ENCODE assay signal across 1 cellular context in genomic region chr16:2827831-2828520, GRCh38.
TF ChIP-seq lines count a peak whose summit lies in the region.

No MANE protein-coding gene starts in this region.

TF ChIP-seq in K562, 482 proteins besides CTCF, POLR2A, EP300 and RAD21:
- no peak for TF ChIP-seq RFX5 (IDR thresholded peaks at IDR 0.05; ENCODE audit: low read depth, low read length)
- TF ChIP-seq LARP7 (IDR thresholded peaks at IDR 0.05): no peak
- no peak for TF ChIP-seq SP1 (CRISPR knock-in tag; IDR thresholded peaks at IDR 0.05)
- TF ChIP-seq SMARCA4 (IDR thresholded peaks at IDR 0.05): no peak
- TF ChIP-seq, protein P1, sequence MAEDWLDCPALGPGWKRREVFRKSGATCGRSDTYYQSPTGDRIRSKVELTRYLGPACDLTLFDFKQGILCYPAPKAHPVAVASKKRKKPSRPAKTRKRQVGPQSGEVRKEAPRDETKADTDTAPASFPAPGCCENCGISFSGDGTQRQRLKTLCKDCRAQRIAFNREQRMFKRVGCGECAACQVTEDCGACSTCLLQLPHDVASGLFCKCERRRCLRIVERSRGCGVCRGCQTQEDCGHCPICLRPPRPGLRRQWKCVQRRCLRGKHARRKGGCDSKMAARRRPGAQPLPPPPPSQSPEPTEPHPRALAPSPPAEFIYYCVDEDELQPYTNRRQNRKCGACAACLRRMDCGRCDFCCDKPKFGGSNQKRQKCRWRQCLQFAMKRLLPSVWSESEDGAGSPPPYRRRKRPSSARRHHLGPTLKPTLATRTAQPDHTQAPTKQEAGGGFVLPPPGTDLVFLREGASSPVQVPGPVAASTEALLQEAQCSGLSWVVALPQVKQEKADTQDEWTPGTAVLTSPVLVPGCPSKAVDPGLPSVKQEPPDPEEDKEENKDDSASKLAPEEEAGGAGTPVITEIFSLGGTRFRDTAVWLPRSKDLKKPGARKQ (CRISPR knock-in tag; IDR thresholded peaks at IDR 0.05): no peak
- TF ChIP-seq EHMT2 (IDR thresholded peaks at IDR 0.05): peak; percentile 89
- TF ChIP-seq ZNF146 (CRISPR knock-in tag; IDR thresholded peaks at IDR 0.05; ENCODE audit: unreplicated experiment): no peak
- no peak for TF ChIP-seq ZNF644 (tag; IDR thresholded peaks at IDR 0.05; ENCODE audit: low read depth)
- peak; percentile 81 for TF ChIP-seq MIER1 (IDR thresholded peaks at IDR 0.05; ENCODE audit: low read depth)
- TF ChIP-seq, protein P2, sequence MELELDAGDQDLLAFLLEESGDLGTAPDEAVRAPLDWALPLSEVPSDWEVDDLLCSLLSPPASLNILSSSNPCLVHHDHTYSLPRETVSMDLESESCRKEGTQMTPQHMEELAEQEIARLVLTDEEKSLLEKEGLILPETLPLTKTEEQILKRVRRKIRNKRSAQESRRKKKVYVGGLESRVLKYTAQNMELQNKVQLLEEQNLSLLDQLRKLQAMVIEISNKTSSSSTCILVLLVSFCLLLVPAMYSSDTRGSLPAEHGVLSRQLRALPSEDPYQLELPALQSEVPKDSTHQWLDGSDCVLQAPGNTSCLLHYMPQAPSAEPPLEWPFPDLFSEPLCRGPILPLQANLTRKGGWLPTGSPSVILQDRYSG (tag; conservative IDR thresholded peaks at IDR 0.05; ENCODE audit: low read depth): no peak
- TF ChIP-seq, protein P3, sequence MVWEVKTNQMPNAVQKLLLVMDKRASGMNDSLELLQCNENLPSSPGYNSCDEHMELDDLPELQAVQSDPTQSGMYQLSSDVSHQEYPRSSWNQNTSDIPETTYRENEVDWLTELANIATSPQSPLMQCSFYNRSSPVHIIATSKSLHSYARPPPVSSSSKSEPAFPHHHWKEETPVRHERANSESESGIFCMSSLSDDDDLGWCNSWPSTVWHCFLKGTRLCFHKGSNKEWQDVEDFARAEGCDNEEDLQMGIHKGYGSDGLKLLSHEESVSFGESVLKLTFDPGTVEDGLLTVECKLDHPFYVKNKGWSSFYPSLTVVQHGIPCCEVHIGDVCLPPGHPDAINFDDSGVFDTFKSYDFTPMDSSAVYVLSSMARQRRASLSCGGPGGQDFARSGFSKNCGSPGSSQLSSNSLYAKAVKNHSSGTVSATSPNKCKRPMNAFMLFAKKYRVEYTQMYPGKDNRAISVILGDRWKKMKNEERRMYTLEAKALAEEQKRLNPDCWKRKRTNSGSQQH (CRISPR knock-in tag; IDR thresholded peaks at IDR 0.05): no peak
- TF ChIP-seq, protein P4, sequence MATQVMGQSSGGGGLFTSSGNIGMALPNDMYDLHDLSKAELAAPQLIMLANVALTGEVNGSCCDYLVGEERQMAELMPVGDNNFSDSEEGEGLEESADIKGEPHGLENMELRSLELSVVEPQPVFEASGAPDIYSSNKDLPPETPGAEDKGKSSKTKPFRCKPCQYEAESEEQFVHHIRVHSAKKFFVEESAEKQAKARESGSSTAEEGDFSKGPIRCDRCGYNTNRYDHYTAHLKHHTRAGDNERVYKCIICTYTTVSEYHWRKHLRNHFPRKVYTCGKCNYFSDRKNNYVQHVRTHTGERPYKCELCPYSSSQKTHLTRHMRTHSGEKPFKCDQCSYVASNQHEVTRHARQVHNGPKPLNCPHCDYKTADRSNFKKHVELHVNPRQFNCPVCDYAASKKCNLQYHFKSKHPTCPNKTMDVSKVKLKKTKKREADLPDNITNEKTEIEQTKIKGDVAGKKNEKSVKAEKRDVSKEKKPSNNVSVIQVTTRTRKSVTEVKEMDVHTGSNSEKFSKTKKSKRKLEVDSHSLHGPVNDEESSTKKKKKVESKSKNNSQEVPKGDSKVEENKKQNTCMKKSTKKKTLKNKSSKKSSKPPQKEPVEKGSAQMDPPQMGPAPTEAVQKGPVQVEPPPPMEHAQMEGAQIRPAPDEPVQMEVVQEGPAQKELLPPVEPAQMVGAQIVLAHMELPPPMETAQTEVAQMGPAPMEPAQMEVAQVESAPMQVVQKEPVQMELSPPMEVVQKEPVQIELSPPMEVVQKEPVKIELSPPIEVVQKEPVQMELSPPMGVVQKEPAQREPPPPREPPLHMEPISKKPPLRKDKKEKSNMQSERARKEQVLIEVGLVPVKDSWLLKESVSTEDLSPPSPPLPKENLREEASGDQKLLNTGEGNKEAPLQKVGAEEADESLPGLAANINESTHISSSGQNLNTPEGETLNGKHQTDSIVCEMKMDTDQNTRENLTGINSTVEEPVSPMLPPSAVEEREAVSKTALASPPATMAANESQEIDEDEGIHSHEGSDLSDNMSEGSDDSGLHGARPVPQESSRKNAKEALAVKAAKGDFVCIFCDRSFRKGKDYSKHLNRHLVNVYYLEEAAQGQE (CRISPR knock-in tag; IDR thresholded peaks at IDR 0.05; ENCODE audit: low read depth): peak; percentile 73; the same call in 1 of the 2 replicates
- no peak for TF ChIP-seq HDAC3 (IDR thresholded peaks at IDR 0.05; ENCODE audit: borderline replicate concordance, partially characterized antibody)
- no peak for TF ChIP-seq SMARCC2 (IDR thresholded peaks at IDR 0.05; ENCODE audit: low read depth)
- no peak for TF ChIP-seq VEZF1 (CRISPR knock-in tag; IDR thresholded peaks at IDR 0.05)
- no peak for TF ChIP-seq KLF6 (CRISPR knock-in tag; IDR thresholded peaks at IDR 0.05; ENCODE audit: borderline replicate concordance)
- no peak for TF ChIP-seq ZKSCAN1 (IDR thresholded peaks at IDR 0.05; ENCODE audit: low read depth, low read length)
- TF ChIP-seq GTF2A2 (tag; IDR thresholded peaks at IDR 0.05): no peak
- TF ChIP-seq SMARCA5 (IDR thresholded peaks at IDR 0.05): no peak
